In genomic region chr19:38564981-38565685, GRCh38 we compare ENCODE assay signal across 10 cellular contexts. TPM values are rescaled to one million over a fixed set of nuclear protein-coding genes. Genes with fewer than 3 reads are reported as not detected.
DNase-seq lines count a peak whose midpoint lies in the region; ATAC-seq and TF ChIP-seq lines count a peak whose summit lies in the region.
"Had no signal": no experiment of that assay in that cellular context is flagged by ENCODE, and none has a peak within 500 bp of the region (broad histone marks: within the 10 kb centered on the region; RNA-seq: fewer than 3 reads in every experiment).

No MANE protein-coding gene starts in this region.

- H3K4me3 Mint-ChIP-seq in CD8-positive, alpha-beta T cell = peak overlapping the region; percentile 80
- peak overlapping the region; percentile 64 for H3K4me3 Mint-ChIP-seq in activated naive CD8-positive, alpha-beta T cell treated with anti-CD3 and anti-CD28 coated beads, Interleukin-2, amount 10 ng/mL, durations not matched to agents 7 days and 5 days
- peak overlapping the region in 8 of 10 donors; percentile 34 to 80 (median 64) for H3K4me3 Mint-ChIP-seq in naive thymus-derived CD4-positive, alpha-beta T cell
- no peak overlapping the region for H3K4me3 Mint-ChIP-seq in chondrocyte (ENCODE audit: unreplicated experiment)

- no peaks in the 10 kb centered on the region for H3K9me3 Mint-ChIP-seq in CD8-positive, alpha-beta T cell
- no peaks in the 10 kb centered on the region for H3K9me3 Mint-ChIP-seq in activated naive CD8-positive, alpha-beta T cell treated with anti-CD3 and anti-CD28 coated beads, Interleukin-2, amount 10 ng/mL, durations not matched to agents 7 days and 5 days
- no peaks in the 10 kb centered on the region for H3K9me3 Mint-ChIP-seq in naive thymus-derived CD4-positive, alpha-beta T cell
- no peaks in the 10 kb centered on the region for H3K9me3 Mint-ChIP-seq in chondrocyte (ENCODE audit: low read depth)

- H3K27ac Mint-ChIP-seq in CD8-positive, alpha-beta T cell = no peak overlapping the region
- H3K27ac Mint-ChIP-seq in activated naive CD8-positive, alpha-beta T cell treated with anti-CD3 and anti-CD28 coated beads, Interleukin-2, amount 10 ng/mL, durations not matched to agents 7 days and 5 days = no peak overlapping the region
- no peak overlapping the region for H3K27ac Mint-ChIP-seq in naive thymus-derived CD4-positive, alpha-beta T cell
- H3K27ac Mint-ChIP-seq in chondrocyte (ENCODE audit: unreplicated experiment) = no peak overlapping the region

- H3K27me3 Mint-ChIP-seq in CD8-positive, alpha-beta T cell (ENCODE audit: low read depth) = peaks cover 9% of the 10 kb centered on the region
- peaks cover 48% of the 10 kb centered on the region for H3K27me3 Mint-ChIP-seq in activated naive CD8-positive, alpha-beta T cell treated with anti-CD3 and anti-CD28 coated beads, Interleukin-2, amount 10 ng/mL, durations not matched to agents 7 days and 5 days
- H3K27me3 Mint-ChIP-seq in naive thymus-derived CD4-positive, alpha-beta T cell = peaks cover 13 to 47% (median 19%) of the 10 kb centered on the region in 5 donors
- peaks cover 13% of the 10 kb centered on the region for H3K27me3 Mint-ChIP-seq in chondrocyte (ENCODE audit: low read depth)

- CTCF ChIA-PET in CD8-positive, alpha-beta T cell (lab: Charles Lee) = no interaction called here
- CTCF ChIA-PET in naive thymus-derived CD4-positive, alpha-beta T cell (lab: Charles Lee) = no interaction called here

- H3K4me1 Mint-ChIP-seq in CD8-positive, alpha-beta T cell (ENCODE audit: low read depth) = peaks cover 25% of the 10 kb centered on the region
- peaks cover 9% of the 10 kb centered on the region for H3K4me1 Mint-ChIP-seq in activated naive CD8-positive, alpha-beta T cell treated with anti-CD3 and anti-CD28 coated beads, Interleukin-2, amount 10 ng/mL, durations not matched to agents 7 days and 5 days
- peaks cover 0 to 23% (median 6%) of the 10 kb centered on the region in 7 donors for H3K4me1 Mint-ChIP-seq in naive thymus-derived CD4-positive, alpha-beta T cell
- H3K4me1 Mint-ChIP-seq in chondrocyte (ENCODE audit: low read depth) = no peaks in the 10 kb centered on the region

- ATAC-seq in CD8-positive, alpha-beta T cell = peak; percentile 52
- ATAC-seq in activated naive CD8-positive, alpha-beta T cell treated with anti-CD3 and anti-CD28 coated beads, Interleukin-2, amount 10 ng/mL, durations not matched to agents 7 days and 5 days (ENCODE audit: low read depth) = peak; percentile 48
- peak; percentile 50 for ATAC-seq in naive thymus-derived CD4-positive, alpha-beta T cell

- TF ChIP-seq CTCF in CD8-positive, alpha-beta T cell (IDR thresholded peaks at IDR 0.05) = no peak
- TF ChIP-seq CTCF in chondrocyte (IDR thresholded peaks at IDR 0.05) = no peak

- H3K36me3 ChIP-seq in CD8-positive, alpha-beta T cell (ENCODE audit: insufficient read depth, low read length) = no peaks in the 10 kb centered on the region
- H3K36me3 ChIP-seq in HUES48 (ENCODE audit: control insufficient read depth, insufficient read depth, low read length) = peaks cover 10% of the 10 kb centered on the region; the same call in 1 of the 2 replicates
- H3K36me3 ChIP-seq in naive thymus-derived CD4-positive, alpha-beta T cell (ENCODE audit: control insufficient read depth in 2 of 3, insufficient read depth in 3 of 3, low read length in 3 of 3) = no peaks in the 10 kb centered on the region
- H3K36me3 ChIP-seq: cardiac muscle cell had no signal

- peak overlapping the region; percentile 19 for H3K4me3 ChIP-seq in CD8-positive, alpha-beta T cell (ENCODE audit: low read depth, low read length)
- H3K4me3 ChIP-seq in HUES48 (ENCODE audit: low read depth, low read length) = peak overlapping the region; percentile 34; the same call in 1 of the 2 replicates
- H3K4me3 ChIP-seq in naive thymus-derived CD4-positive, alpha-beta T cell (ENCODE audit: low read length) = no peak overlapping the region
- H3K4me3 ChIP-seq: cardiac muscle cell had no signal

- peaks cover 5% of the 10 kb centered on the region for H3K4me1 ChIP-seq in CD8-positive, alpha-beta T cell (ENCODE audit: insufficient read depth, low read length)
- no peaks in the 10 kb centered on the region for H3K4me1 ChIP-seq in HUES48 (ENCODE audit: control insufficient read depth, insufficient read depth, low read length)
- H3K4me1 ChIP-seq in naive thymus-derived CD4-positive, alpha-beta T cell (ENCODE audit: control insufficient read depth in 2 of 2, insufficient read depth in 2 of 2, low read length in 2 of 2) = peaks cover 0 to 11% of the 10 kb centered on the region in 2 donors

- DNase-seq in CD8-positive, alpha-beta T cell = peak in 4 of 7 experiments; percentile 6 to 60 (median 18)
- DNase-seq in activated naive CD8-positive, alpha-beta T cell treated with anti-CD3 and anti-CD28 coated beads, Interleukin-2, amount 10 ng/mL, durations not matched to agents 7 days and 5 days = peak; percentile 55
- DNase-seq in naive thymus-derived CD4-positive, alpha-beta T cell = peak in 3 of 9 donors; percentile 6 to 51 (median 20)
- no peak for DNase-seq in A172 (ENCODE audit: low spot score)
- DNase-seq in chondrocyte (ENCODE audit: low spot score) = no peak
- DNase-seq in OCI-M2 (lab: John Stamatoyannopoulos, UW; ENCODE audit: unreplicated experiment) = no peak
- no peak for DNase-seq in effector CD8-positive, alpha-beta T cell (lab: John Stamatoyannopoulos, UW)
- DNase-seq: RPMI8226 had no signal

- no peak overlapping the region for H3K9ac ChIP-seq in HUES48 (ENCODE audit: low read depth, low read length)

- intact Hi-C loops in CD8-positive, alpha-beta T cell (cut with DNase I, micrococcal nuclease) = no loop called here
- intact Hi-C loops in naive thymus-derived CD4-positive, alpha-beta T cell (cut with micrococcal nuclease) = no loop called here

- H3K36me3 Mint-ChIP-seq in CD8-positive, alpha-beta T cell = no peaks in the 10 kb centered on the region
- no peaks in the 10 kb centered on the region for H3K36me3 Mint-ChIP-seq in activated naive CD8-positive, alpha-beta T cell treated with anti-CD3 and anti-CD28 coated beads, Interleukin-2, amount 10 ng/mL, durations not matched to agents 7 days and 5 days
- H3K36me3 Mint-ChIP-seq in naive thymus-derived CD4-positive, alpha-beta T cell = no peaks in the 10 kb centered on the region
- H3K36me3 Mint-ChIP-seq in chondrocyte (ENCODE audit: low read depth) = no peaks in the 10 kb centered on the region

- H3K27ac ChIP-seq in CD8-positive, alpha-beta T cell (ENCODE audit: low read depth, low read length) = no peak overlapping the region
- no peak overlapping the region for H3K27ac ChIP-seq in HUES48 (ENCODE audit: low read depth, low read length)
- H3K27ac ChIP-seq in naive thymus-derived CD4-positive, alpha-beta T cell (ENCODE audit: low read depth, low read length) = no peak overlapping the region
- H3K27ac ChIP-seq: cardiac muscle cell had no signal

- no peaks in the 10 kb centered on the region for H3K9me3 ChIP-seq in CD8-positive, alpha-beta T cell (ENCODE audit: low read length)
- no peaks in the 10 kb centered on the region for H3K9me3 ChIP-seq in HUES48 (ENCODE audit: control insufficient read depth, insufficient read depth, low read length)
- H3K9me3 ChIP-seq in naive thymus-derived CD4-positive, alpha-beta T cell (ENCODE audit: control insufficient read depth in 2 of 3, low read length in 3 of 3) = no peaks in the 10 kb centered on the region

- POLR2A ChIA-PET in CD8-positive, alpha-beta T cell (lab: Charles Lee) = interaction anchor here (1.0 kb wide), 1 partner anchor 77 kb away, joined by 3 read pairs; no protein-coding TSS in a partner anchor
- POLR2A ChIA-PET in activated naive CD8-positive, alpha-beta T cell treated with anti-CD3 and anti-CD28 coated beads, Interleukin-2, amount 10 ng/mL, durations not matched to agents 7 days and 5 days (lab: Charles Lee) = interaction anchor here (0.5 kb wide), 1 partner anchor 952 kb away, joined by 5 read pairs; no protein-coding TSS in a partner anchor
- POLR2A ChIA-PET in naive thymus-derived CD4-positive, alpha-beta T cell (lab: Charles Lee) = interaction anchor here (0.6 kb wide), 1 partner anchor 20 kb away, joined by 4 read pairs; no protein-coding TSS in a partner anchor

- no peaks in the 10 kb centered on the region for H3K27me3 ChIP-seq in CD8-positive, alpha-beta T cell (ENCODE audit: insufficient read depth, low read length)
- H3K27me3 ChIP-seq in HUES48 (ENCODE audit: control insufficient read depth, insufficient read depth, low read length) = peaks cover 17% of the 10 kb centered on the region
- H3K27me3 ChIP-seq in naive thymus-derived CD4-positive, alpha-beta T cell (ENCODE audit: control insufficient read depth in 2 of 2, insufficient read depth in 2 of 2, low read length in 2 of 2) = peaks cover 0 to 4% of the 10 kb centered on the region in 2 donors
- H3K27me3 ChIP-seq: cardiac muscle cell had no signal

RNA-seq across cellular contexts. Expression of gene MAP4K1, which starts 52.6 kb away (rescaled TPM):
- 100 to 1,000 TPM; 135 to 151 TPM for total RNA-seq in CD8-positive, alpha-beta T cell
- total RNA-seq in activated naive CD8-positive, alpha-beta T cell treated with anti-CD3 and anti-CD28 coated beads, Interleukin-2, amount 10 ng/mL, durations not matched to agents 7 days and 5 days = 100 to 1,000 TPM; 299 to 313 TPM
- 100 to 1,000 TPM; 200 to 287 (median 235) TPM for total RNA-seq in naive thymus-derived CD4-positive, alpha-beta T cell
- 100 to 1,000 TPM in 1 of 2 donors, 10 to 100 TPM in 1; 79.0 to 120 TPM for polyA plus RNA-seq in naive thymus-derived CD4-positive, alpha-beta T cell
- total RNA-seq in A172 (2014; rRNA removed; shearing (Covaris generic)) = 0.72 and 1.4 TPM in 2 replicates
- total RNA-seq in chondrocyte = 0.23 to 1.4 TPM (median 1.4 TPM) in 3 replicates

RNA-seq across cellular contexts. Expression of gene EIF3K, which starts 53.9 kb away (rescaled TPM):
- 100 to 1,000 TPM; 313 to 315 TPM for total RNA-seq in CD8-positive, alpha-beta T cell
- 100 to 1,000 TPM; 307 to 308 TPM for total RNA-seq in activated naive CD8-positive, alpha-beta T cell treated with anti-CD3 and anti-CD28 coated beads, Interleukin-2, amount 10 ng/mL, durations not matched to agents 7 days and 5 days
- total RNA-seq in naive thymus-derived CD4-positive, alpha-beta T cell = 100 to 1,000 TPM; 294 to 405 (median 337) TPM
- 100 to 1,000 TPM; 424 to 437 TPM for polyA plus RNA-seq in naive thymus-derived CD4-positive, alpha-beta T cell
- 358 and 549 TPM in 2 replicates for total RNA-seq in A172 (2014; rRNA removed; shearing (Covaris generic))
- total RNA-seq in chondrocyte = 177 to 208 TPM (median 185 TPM) in 3 replicates

Comparison
In these comparisons a context has a peak if more than half of its experiments do, and no peak if none do; other contexts are left out.
1. DNase-seq: peak in CD8-positive, alpha-beta T cell (4 of 7) and activated naive CD8-positive, alpha-beta T cell treated with anti-CD3 and anti-CD28 coated beads, Interleukin-2, amount 10 ng/mL, durations not matched to agents 7 days and 5 days (single experiment); none in A172 (single experiment), chondrocyte (single experiment), OCI-M2 (single experiment) and effector CD8-positive, alpha-beta T cell (single experiment).
2. RNA of gene MAP4K1, which starts 52.6 kb away (total RNA-seq): 299 to 313 TPM in activated naive CD8-positive, alpha-beta T cell treated with anti-CD3 and anti-CD28 coated beads, Interleukin-2, amount 10 ng/mL, durations not matched to agents 7 days and 5 days, 200 to 287 TPM in naive thymus-derived CD4-positive, alpha-beta T cell and 135 to 151 TPM in CD8-positive, alpha-beta T cell; 0.23 to 1.4 TPM in chondrocyte and 0.72 to 1.4 TPM in A172; every median in the first group is over 10 times any median in the second.
3. Peak in every context shown above with its lines, with median percentiles within 50 percentile points of each other: ATAC-seq.